ENCODE assay signal across 16 cellular contexts in the genomic region with DNA sequence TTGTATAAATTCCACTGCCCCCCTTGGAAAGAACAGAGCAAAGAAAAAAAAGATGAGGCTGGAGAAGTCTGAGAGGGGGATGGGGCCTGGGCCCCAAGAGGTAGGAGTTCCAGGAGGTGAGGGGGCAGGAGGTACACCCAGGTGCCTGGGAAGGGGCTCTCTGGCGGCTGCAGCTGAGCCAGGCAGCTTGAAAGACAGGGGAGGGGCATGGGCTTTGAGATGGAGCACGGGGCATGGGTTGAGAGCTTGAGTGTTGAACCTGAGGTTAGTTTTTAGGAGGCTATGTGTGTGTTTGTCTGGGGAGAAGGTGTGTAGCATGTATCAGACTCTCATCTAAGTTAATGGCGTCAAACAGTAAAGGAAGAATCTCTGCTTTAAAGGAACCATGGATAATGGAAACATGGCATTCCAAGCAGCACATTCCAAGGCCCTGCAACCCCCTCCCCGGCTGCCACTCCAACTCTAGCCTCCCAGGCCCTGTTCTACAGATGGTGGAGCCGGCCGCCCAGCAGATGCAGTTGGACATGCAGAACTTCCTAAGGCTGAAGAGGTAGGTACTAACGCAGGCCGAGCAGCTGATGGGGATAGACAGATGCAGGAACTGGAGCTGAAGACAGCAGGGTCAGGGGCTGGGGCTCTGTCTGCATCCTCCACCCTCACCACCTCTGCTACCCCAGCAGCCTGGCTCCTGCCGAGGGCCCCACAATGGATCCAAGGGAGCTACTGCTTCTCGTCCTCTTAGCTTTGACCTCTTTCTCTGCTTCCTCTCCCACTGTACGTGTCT. TPM values are rescaled to one million over a fixed set of nuclear protein-coding genes. Genes with fewer than 3 reads are reported as not detected.
"Had no signal": no experiment of that assay in that cellular context is flagged by ENCODE, and none has a peak within 500 bp of the region (broad histone marks: within the 10 kb centered on the region; RNA-seq: fewer than 3 reads in every experiment).

No MANE protein-coding gene starts in this region.

- H3K9me3 Mint-ChIP-seq: activated CD8-positive, alpha-beta T cell treated with anti-CD3 and anti-CD28 coated beads for 36 hours; activated naive CD4-positive, alpha-beta T cell treated with anti-CD3 and anti-CD28 coated beads, Interleukin-2, amount 10 ng/mL, durations not matched to agents 7 days and 5 days; dendritic cell treated with granulocyte-macrophage colony-stimulating factor and Interleukin-4, amounts not matched to agents 40 ng/mL and 50 ng/mL, for 4 days; effector memory CD8-positive, alpha-beta T cell; naive thymus-derived CD8-positive, alpha-beta T cell had no signal

- ATAC-seq: activated CD4-positive, alpha-beta T cell treated with anti-CD3 and anti-CD28 coated beads for 36 hours; activated CD8-positive, alpha-beta T cell treated with anti-CD3 and anti-CD28 coated beads for 36 hours; effector memory CD8-positive, alpha-beta T cell; mucosa of descending colon; naive thymus-derived CD8-positive, alpha-beta T cell had no signal

- H3K36me3 ChIP-seq: uterus, WERI-Rb-1 had no signal

- H3K79me2 ChIP-seq: hepatocyte had no signal

- H3K27me3 Mint-ChIP-seq: activated CD4-positive, alpha-beta T cell treated with anti-CD3 and anti-CD28 coated beads for 36 hours; dendritic cell treated with granulocyte-macrophage colony-stimulating factor and Interleukin-4, amounts not matched to agents 40 ng/mL and 50 ng/mL, for 4 days had no signal

- H3K4me3 ChIP-seq: adrenal gland, hepatocyte, lung, mucosa of descending colon, uterus had no signal

- DNase-seq: activated CD4-positive, alpha-beta T cell treated with anti-CD3 and anti-CD28 coated beads for 36 hours; activated CD8-positive, alpha-beta memory T cell treated with anti-CD3 and anti-CD28 coated beads, Interleukin-2, amount 50 U/mL, for 4 hours; activated CD8-positive, alpha-beta T cell treated with anti-CD3 and anti-CD28 coated beads for 36 hours; activated naive CD4-positive, alpha-beta T cell treated with anti-CD3 and anti-CD28 coated beads, Interleukin-2, amount 10 ng/mL, durations not matched to agents 7 days and 5 days; caudate nucleus; effector memory CD8-positive, alpha-beta T cell; mucosa of descending colon; naive thymus-derived CD8-positive, alpha-beta T cell; stimulated activated CD4-positive, alpha-beta T cell treated with anti-CD3 and anti-CD28 coated beads, Interleukin-4, amount 100 ng/mL, for 4 hours; T-helper 9 cell; uterus; WERI-Rb-1 had no signal

- H2AFZ ChIP-seq: hepatocyte had no signal

- H3K36me3 Mint-ChIP-seq: activated naive CD4-positive, alpha-beta T cell treated with anti-CD3 and anti-CD28 coated beads, Interleukin-2, amount 10 ng/mL, durations not matched to agents 7 days and 5 days had no signal

- H3K27ac ChIP-seq: adrenal gland, hepatocyte, uterus had no signal

- H3K27me3 ChIP-seq: adrenal gland, hepatocyte, uterus had no signal

- H3K4me3 Mint-ChIP-seq: activated CD4-positive, alpha-beta T cell treated with anti-CD3 and anti-CD28 coated beads for 36 hours; activated CD8-positive, alpha-beta T cell treated with anti-CD3 and anti-CD28 coated beads for 36 hours; activated naive CD4-positive, alpha-beta T cell treated with anti-CD3 and anti-CD28 coated beads, Interleukin-2, amount 10 ng/mL, durations not matched to agents 7 days and 5 days; dendritic cell treated with granulocyte-macrophage colony-stimulating factor and Interleukin-4, amounts not matched to agents 40 ng/mL and 50 ng/mL, for 4 days; effector memory CD8-positive, alpha-beta T cell; naive thymus-derived CD8-positive, alpha-beta T cell had no signal

- H3K9me3 ChIP-seq: adrenal gland, mucosa of descending colon, uterus had no signal

- H3K4me2 ChIP-seq: hepatocyte had no signal

- H3K27ac Mint-ChIP-seq: activated CD4-positive, alpha-beta T cell treated with anti-CD3 and anti-CD28 coated beads for 36 hours; activated CD8-positive, alpha-beta T cell treated with anti-CD3 and anti-CD28 coated beads for 36 hours; activated naive CD4-positive, alpha-beta T cell treated with anti-CD3 and anti-CD28 coated beads, Interleukin-2, amount 10 ng/mL, durations not matched to agents 7 days and 5 days; dendritic cell treated with granulocyte-macrophage colony-stimulating factor and Interleukin-4, amounts not matched to agents 40 ng/mL and 50 ng/mL, for 4 days; effector memory CD8-positive, alpha-beta T cell had no signal

RNA-seq across cellular contexts. Expression of a gene that starts 42.1 kb away (rescaled TPM):
- total RNA-seq: activated CD4-positive, alpha-beta T cell treated with anti-CD3 and anti-CD28 coated beads for 36 hours; activated CD8-positive, alpha-beta T cell treated with anti-CD3 and anti-CD28 coated beads for 36 hours; naive thymus-derived CD8-positive, alpha-beta T cell had no signal
- polyA plus RNA-seq: naive thymus-derived CD8-positive, alpha-beta T cell had no signal
